In genomic region chr17:28911411-28912045, GRCh38 we compare ENCODE assay signal across 16 cellular contexts. TPM values are rescaled to one million over a fixed set of nuclear protein-coding genes. Genes with fewer than 3 reads are reported as not detected.
DNase-seq lines count a peak whose midpoint lies in the region; ATAC-seq, FAIRE-seq and TF ChIP-seq lines count a peak whose summit lies in the region.
"Had no signal": no experiment of that assay in that cellular context is flagged by ENCODE, and none has a peak within 500 bp of the region (broad histone marks: within the 10 kb centered on the region; RNA-seq: fewer than 3 reads in every experiment).

No MANE protein-coding gene starts in this region.

- no peak for TF ChIP-seq CTCF in H9 (conservative IDR thresholded peaks at IDR 0.05)
- no peak for TF ChIP-seq CTCF in K562 (IDR thresholded peaks at IDR 0.05 in 2 of 3, conservative IDR thresholded peaks at IDR 0.05 in 1 of 3; ENCODE audit: insufficient read depth in 2 of 3, low read depth in 1 of 3, low read length in 3 of 3)
- TF ChIP-seq CTCF in left lung (IDR thresholded peaks at IDR 0.05), result no peak

- TF ChIP-seq RAD21 in K562 (CRISPR knock-in tag; conservative IDR thresholded peaks at IDR 0.05 in 1 of 2, IDR thresholded peaks at IDR 0.05 in 1 of 2), result no peak

- DNase-seq in H9 (no peak), K562 (ENCODE audit: extremely low read depth in 1 of 4, low spot score in 3 of 4) (no peak), left lung (no peak), EL (no peak)
- DNase-seq in stimulated activated effector memory CD8-positive, alpha-beta T cell treated with anti-CD3 and anti-CD28 coated beads, Interleukin-12 subunit alpha, Interleukin-12 subunit beta, amount 100 ng/mL, for 72 hours (ENCODE audit: low spot score in 2 of 2), result no peak
- DNase-seq in activated naive CD8-positive, alpha-beta T cell treated with anti-CD3 and anti-CD28 coated beads for 36 hours, result no peak
- DNase-seq: COR-L47, DMS153, NCI-H1930, NCI-H2171, NCI-H446 treated with DMSO at 0.1 percent for 48 hours, NCI-H774 had no signal

- H3K23ac ChIP-seq in H9 (ENCODE audit: insufficient read length, low read depth, low read length), result no peak overlapping the region

- no peaks in the 10 kb centered on the region for H4K20me1 ChIP-seq in H9 (ENCODE audit: control insufficient read depth, insufficient read depth, insufficient read length)
- H4K20me1 ChIP-seq in K562 (replicated peaks; ENCODE audit: control insufficient read depth, insufficient read depth, low read length), result peaks cover 11% of the 10 kb centered on the region

- ATAC-seq in K562 (no peak), left lung (no peak), SK-N-SH treated with all-trans-retinoic acid at 6 μM for 48 hours (no peak)
- no peak for ATAC-seq in stimulated activated effector memory CD8-positive, alpha-beta T cell treated with anti-CD3 and anti-CD28 coated beads, Interleukin-12 subunit alpha, Interleukin-12 subunit beta, amount 100 ng/mL, for 72 hours
- ATAC-seq: Panc1 had no signal

- H2AK5ac ChIP-seq in H9 (ENCODE audit: insufficient read length, low read length), result no peak overlapping the region

- H3K27ac ChIP-seq in H9 (ENCODE audit: insufficient read length, low read depth, low read length) (no peak overlapping the region), K562 (ENCODE audit: extremely low read depth, low read depth, low read length) (peak overlapping the region; percentile 19; the same call in 1 of the 3 replicates), left lung (peak overlapping the region; percentile 20 to 34)
- H3K27ac ChIP-seq: A549, C4-2B had no signal

- peaks cover 95% of the 10 kb centered on the region for H3K36me3 ChIP-seq in K562 (ENCODE audit: control insufficient read depth, insufficient read depth, low read length)
- H3K36me3 ChIP-seq in left lung, result peaks cover 0 to 100% of the 10 kb centered on the region in 2 donors

- H3K79me1 ChIP-seq in H9 (ENCODE audit: insufficient read depth, low read depth, low read length, poor library complexity, severe bottlenecking), result no peaks in the 10 kb centered on the region

- no peaks in the 10 kb centered on the region for H3K27me3 Mint-ChIP-seq in H9 (ENCODE audit: low read depth)
- H3K27me3 Mint-ChIP-seq in activated naive CD8-positive, alpha-beta T cell treated with anti-CD3 and anti-CD28 coated beads for 36 hours, result no peaks in the 10 kb centered on the region

- no peak overlapping the region for H3T11ph ChIP-seq in H9 (ENCODE audit: low read length)

- H3K27me3 ChIP-seq in H9 (ENCODE audit: insufficient read depth, low read length) (no peaks in the 10 kb centered on the region), K562 (ENCODE audit: control insufficient read depth in 2 of 2, insufficient read depth in 2 of 2, low read length in 2 of 2) (no peaks in the 10 kb centered on the region), left lung (no peaks in the 10 kb centered on the region)

- no peaks in the 10 kb centered on the region for H3K23me2 ChIP-seq in H9 (ENCODE audit: insufficient read length, low read depth, low read length, poor library complexity, severe bottlenecking)

- FAIRE-seq in K562 (lab: Jason Lieb, UNC), result no peak

- H3K9me3 ChIP-seq in H9 (ENCODE audit: control insufficient read depth, low read depth, low read length) (no peaks in the 10 kb centered on the region), K562 (replicated peaks; ENCODE audit: control insufficient read depth, insufficient read depth, low read depth, low read length) (peaks cover 4% of the 10 kb centered on the region; the same call in 1 of the 2 replicates), left lung (no peaks in the 10 kb centered on the region)
- H3K9me3 ChIP-seq: A549 had no signal

- H3K56ac ChIP-seq in H9 (ENCODE audit: insufficient read length, low read depth, low read length), result no peak overlapping the region

- no peak overlapping the region for H3K18ac ChIP-seq in H9 (ENCODE audit: insufficient read length, low read depth, low read length)

- no peak overlapping the region for H4K5ac ChIP-seq in H9 (ENCODE audit: insufficient read length, low read depth, low read length)

- POLR2A ChIA-PET in K562 (lab: Yijun Ruan, JAX), result interaction anchor here (0.5 to 2.0 kb wide), 9 partner anchors 13 to 787 kb away, joined by 3 to 15 read pairs (median 4); partner anchors contain the start of genes BLTP2, FLOT2 and RPL23A

- H3K9me1 ChIP-seq in K562 (ENCODE audit: control insufficient read depth, insufficient read depth, low read length), result peaks cover 5% of the 10 kb centered on the region

- CTCF ChIA-PET in K562 (lab: Yijun Ruan, JAX; ENCODE audit: low intra/inter-chr PET ratio), result interaction anchor here (0.6 to 1.2 kb wide), 2 partner anchors 42 to 296 kb away, joined by 3 to 6 read pairs; no protein-coding TSS in a partner anchor

- H3K9me3 Mint-ChIP-seq in H9, result no peaks in the 10 kb centered on the region
- H3K9me3 Mint-ChIP-seq in stimulated activated effector memory CD8-positive, alpha-beta T cell treated with anti-CD3 and anti-CD28 coated beads, Interleukin-12 subunit alpha, Interleukin-12 subunit beta, amount 100 ng/mL, for 72 hours, result peaks cover 7% of the 10 kb centered on the region
- no peaks in the 10 kb centered on the region for H3K9me3 Mint-ChIP-seq in activated naive CD8-positive, alpha-beta T cell treated with anti-CD3 and anti-CD28 coated beads for 36 hours

- no peak overlapping the region for H2BK5ac ChIP-seq in H9 (ENCODE audit: insufficient read length, low read length)

- H2BK120ac ChIP-seq in H9 (ENCODE audit: low read depth, low read length, poor library complexity, severe bottlenecking), result no peak overlapping the region

- intact Hi-C loops in K562 (cut with micrococcal nuclease) (no loop called here), left lung (cut with DNase I) (no loop called here)

- H3K4me2 ChIP-seq in H9 (ENCODE audit: insufficient read depth, insufficient read length, low read length) (no peak overlapping the region), K562 (ENCODE audit: insufficient read depth, low read length) (no peak overlapping the region)
- H3K4me2 ChIP-seq: A549 had no signal

- H2AFZ ChIP-seq in H9 (ENCODE audit: low read length), result no peak overlapping the region
- no peak overlapping the region for H2AFZ ChIP-seq in K562 (ENCODE audit: low read depth, low read length)

- no peak for TF ChIP-seq POLR2A in K562 (conservative IDR thresholded peaks at IDR 0.05)

- H3K4ac ChIP-seq in H9 (ENCODE audit: low read depth, low read length), result no peak overlapping the region

- no peak overlapping the region for H3K4me3 Mint-ChIP-seq in H9
- no peak overlapping the region for H3K4me3 Mint-ChIP-seq in stimulated activated effector memory CD8-positive, alpha-beta T cell treated with anti-CD3 and anti-CD28 coated beads, Interleukin-12 subunit alpha, Interleukin-12 subunit beta, amount 100 ng/mL, for 72 hours
- H3K4me3 Mint-ChIP-seq in activated naive CD8-positive, alpha-beta T cell treated with anti-CD3 and anti-CD28 coated beads for 36 hours, result no peak overlapping the region

- no peak overlapping the region for H4K8ac ChIP-seq in H9 (replicated peaks; ENCODE audit: insufficient read length, low read depth, low read length)

- peaks cover 14 to 24% of the 10 kb centered on the region in 2 experiments for H3K4me1 Mint-ChIP-seq in H9
- H3K4me1 Mint-ChIP-seq in stimulated activated effector memory CD8-positive, alpha-beta T cell treated with anti-CD3 and anti-CD28 coated beads, Interleukin-12 subunit alpha, Interleukin-12 subunit beta, amount 100 ng/mL, for 72 hours, result peaks cover 10% of the 10 kb centered on the region
- H3K4me1 Mint-ChIP-seq in activated naive CD8-positive, alpha-beta T cell treated with anti-CD3 and anti-CD28 coated beads for 36 hours, result peaks cover 3% of the 10 kb centered on the region

- H3K4me1 ChIP-seq in H9 (ENCODE audit: insufficient read depth, low read length) (peaks cover 5% of the 10 kb centered on the region; the same call in 1 of the 2 replicates), K562 (replicated peaks in 1 of 2; ENCODE audit: control insufficient read depth in 2 of 2, insufficient read depth in 2 of 2, low read length in 2 of 2) (peaks cover 40 to 45% of the 10 kb centered on the region in 2 experiments), left lung (peaks cover 15 to 29% of the 10 kb centered on the region in 2 donors)

- TF ChIP-seq EP300 in K562 (IDR thresholded peaks at IDR 0.05; ENCODE audit: low read length), result no peak

- H2BK15ac ChIP-seq in H9 (ENCODE audit: low read depth, low read length), result no peak overlapping the region

- no peak overlapping the region for H2BK12ac ChIP-seq in H9 (ENCODE audit: insufficient read length, low read depth, low read length)

- BruUV-seq in K562 (replicated peaks; lab: Mats Ljungman, UMichigan), result no TSS peak

- H3K79me2 ChIP-seq in H9 (ENCODE audit: insufficient read depth, low read length) (no peaks in the 10 kb centered on the region), K562 (ENCODE audit: control insufficient read depth, insufficient read depth, low read length) (peaks cover 5% of the 10 kb centered on the region; the same call in 1 of the 3 replicates)

- H3K9ac ChIP-seq in H9 (ENCODE audit: extremely low read depth, insufficient read length, low read length), result no peak overlapping the region
- peak overlapping the region in 1 of 2 experiments; percentile 56; a peak in 1 of 4 replicates for H3K9ac ChIP-seq in K562 (ENCODE audit: insufficient read depth in 1 of 2, low read depth in 2 of 2, low read length in 2 of 2)

- in situ Hi-C loops in K562 (cut with MboI), result no loop called here

- WGBS in H9 (ENCODE audit: extremely low coverage, insufficient read length, low lambda C conversion rate), result no CpG with 5 or more reads among the region's 13 CpGs
- 83% methylated on average over 13 of the region's 13 CpGs for WGBS in K562 (ENCODE audit: insufficient coverage, low coverage, missing lambda C conversion rate)

- no peak overlapping the region for H2BK20ac ChIP-seq in H9 (ENCODE audit: low read depth, low read length, poor library complexity, severe bottlenecking)

- H3K27ac Mint-ChIP-seq in H9, result peak overlapping the region in 2 of 3 experiments; percentile 14 to 63; a peak in 2 of 7 replicates
- H3K27ac Mint-ChIP-seq in stimulated activated effector memory CD8-positive, alpha-beta T cell treated with anti-CD3 and anti-CD28 coated beads, Interleukin-12 subunit alpha, Interleukin-12 subunit beta, amount 100 ng/mL, for 72 hours, result peak overlapping the region; percentile 50
- H3K27ac Mint-ChIP-seq in activated naive CD8-positive, alpha-beta T cell treated with anti-CD3 and anti-CD28 coated beads for 36 hours, result no peak overlapping the region

- H4K91ac ChIP-seq in H9 (ENCODE audit: insufficient read length, low read depth, low read length), result no peak overlapping the region

- H3K14ac ChIP-seq in H9 (ENCODE audit: insufficient read depth, low read length), result no peak overlapping the region

- H3K4me3 ChIP-seq in K562, result no peak overlapping the region
- H3K4me3 ChIP-seq in left lung, result no peak overlapping the region
- H3K4me3 ChIP-seq: A549 had no signal

- H3K36me3 Mint-ChIP-seq in H9 (ENCODE audit: insufficient read depth in 1 of 3, low read depth in 3 of 3), result peaks cover 79 to 95% (median 93%) of the 10 kb centered on the region in 3 experiments
- H3K36me3 Mint-ChIP-seq in stimulated activated effector memory CD8-positive, alpha-beta T cell treated with anti-CD3 and anti-CD28 coated beads, Interleukin-12 subunit alpha, Interleukin-12 subunit beta, amount 100 ng/mL, for 72 hours, result peaks cover 96% of the 10 kb centered on the region
- peaks cover 27% of the 10 kb centered on the region for H3K36me3 Mint-ChIP-seq in activated naive CD8-positive, alpha-beta T cell treated with anti-CD3 and anti-CD28 coated beads for 36 hours

RNA-seq across cellular contexts. Expression of gene DHRS13, which starts 8.6 kb away (rescaled TPM):
- total RNA-seq in H9 (2021) (28.6 and 29.6 TPM in 2 replicates), K562 (2014; rRNA removed) (52.3 and 56.7 TPM in 2 replicates), K562 (2014; rRNA removed; fragmentation: Illumina TruSeq; extraction: Trizol) (21.5 and 25.2 TPM in 2 replicates), K562 (2015; rRNA removed; fragmentation: Illumina TruSeq; extraction: Trizol) (31.2 and 33.5 TPM in 2 replicates), K562 (2021) (39.5 and 42.4 TPM in 2 replicates), left lung (10 to 100 TPM in 1 of 2 donors, 1 to 10 TPM in 1; 8.8 to 16.9 TPM)
- total RNA-seq in K562 (2011; cell fraction: chromatin; rRNA removed; ENCODE audit: low replicate concordance), result 64.4 and 82.9 TPM in 2 replicates
- 76.9 and 79.7 TPM in 2 replicates for total RNA-seq in K562 (2011; cell fraction: nucleolus; rRNA removed)
- total RNA-seq in K562 (2011; cell fraction: nucleoplasm; rRNA removed), result 79.7 and 82.1 TPM in 2 replicates
- polyA plus RNA-seq in K562 (2011; rRNA removed) (26.9 and 36.3 TPM in 2 replicates), K562 (2014; fragmentation: Illumina TruSeq; extraction: Trizol) (30.2 and 32.3 TPM in 2 replicates), K562 (2014; fragmentation: Nextera tagmentation; extraction: Ambion mirVana) (under 1 TPM in 1 of 2 experiments, not detected in 1; 0.32 TPM), K562 (2014; rRNA removed) (44.9 and 53.3 TPM in 2 replicates)
- 40.5 and 70.4 TPM in 2 replicates for polyA plus RNA-seq in K562 (2011; cell fraction: cytosol; rRNA removed)
- polyA plus RNA-seq in K562 (2011; cell fraction: nucleus; rRNA removed), result 24.6 and 32.8 TPM in 2 replicates
- 19.4 and 24.0 TPM in 2 replicates for polyA plus RNA-seq in K562 (2012)
- 25.0 and 26.0 TPM in 2 replicates for polyA minus RNA-seq in K562 (2011; rRNA and poly(A)+ RNA removed)
- polyA minus RNA-seq in K562 (2011; cell fraction: cytosol; rRNA and poly(A)+ RNA removed), result 14.7 and 20.7 TPM in 2 replicates
- 16.6 and 16.9 TPM in 2 replicates for polyA minus RNA-seq in K562 (2011; cell fraction: nucleus; rRNA and poly(A)+ RNA removed)
- 10 to 100 TPM; 31.8 to 34.1 TPM for total RNA-seq in activated naive CD8-positive, alpha-beta T cell treated with anti-CD3 and anti-CD28 coated beads for 36 hours

RNA-seq across cellular contexts. Expression of gene FLOT2, which starts 14.0 kb away (rescaled TPM):
- total RNA-seq in H9 (2021), result 173 and 185 TPM in 2 replicates
- total RNA-seq in K562 (2011; cell fraction: chromatin; rRNA removed; ENCODE audit: low replicate concordance), result 71.3 and 104 TPM in 2 replicates
- 66.8 and 70.7 TPM in 2 replicates for total RNA-seq in K562 (2011; cell fraction: nucleolus; rRNA removed)
- total RNA-seq in K562 (2011; cell fraction: nucleoplasm; rRNA removed), result 69.2 and 74.4 TPM in 2 replicates
- 41.7 and 47.7 TPM in 2 replicates for total RNA-seq in K562 (2014; rRNA removed)
- total RNA-seq in K562 (2014; rRNA removed; fragmentation: Illumina TruSeq; extraction: Trizol), result 22.8 and 28.5 TPM in 2 replicates
- 38.1 and 40.6 TPM in 2 replicates for total RNA-seq in K562 (2015; rRNA removed; fragmentation: Illumina TruSeq; extraction: Trizol)
- total RNA-seq in K562 (2021), result 138 and 143 TPM in 2 replicates
- 90.8 and 99.7 TPM in 2 replicates for polyA plus RNA-seq in K562 (2011; rRNA removed)
- polyA plus RNA-seq in K562 (2011; cell fraction: cytosol; rRNA removed), result 118 and 151 TPM in 2 replicates
- 86.5 and 110 TPM in 2 replicates for polyA plus RNA-seq in K562 (2011; cell fraction: nucleus; rRNA removed)
- 106 and 168 TPM in 2 replicates for polyA plus RNA-seq in K562 (2012)
- polyA plus RNA-seq in K562 (2014; fragmentation: Illumina TruSeq; extraction: Trizol), result 87.8 and 95.5 TPM in 2 replicates
- 10 to 100 TPM; 17.5 to 30.1 TPM for polyA plus RNA-seq in K562 (2014; fragmentation: Nextera tagmentation; extraction: Ambion mirVana)
- 72.2 and 72.7 TPM in 2 replicates for polyA plus RNA-seq in K562 (2014; rRNA removed)
- 114 and 143 TPM in 2 replicates for polyA minus RNA-seq in K562 (2011; rRNA and poly(A)+ RNA removed)
- polyA minus RNA-seq in K562 (2011; cell fraction: cytosol; rRNA and poly(A)+ RNA removed), result 86.6 and 88.6 TPM in 2 replicates
- 16.2 and 18.3 TPM in 2 replicates for polyA minus RNA-seq in K562 (2011; cell fraction: nucleus; rRNA and poly(A)+ RNA removed)
- 100 to 1,000 TPM in 1 of 2 donors, 10 to 100 TPM in 1; 95.7 to 171 TPM for total RNA-seq in left lung
- total RNA-seq in activated naive CD8-positive, alpha-beta T cell treated with anti-CD3 and anti-CD28 coated beads for 36 hours, result 10 to 100 TPM; 56.2 to 65.2 TPM

RNA-seq across cellular contexts. Expression of gene PHF12, which starts 39.8 kb away (rescaled TPM):
- 62.1 and 68.5 TPM in 2 replicates for total RNA-seq in H9 (2021)
- total RNA-seq in K562 (2011; cell fraction: chromatin; rRNA removed; ENCODE audit: low replicate concordance), result 126 and 135 TPM in 2 replicates
- total RNA-seq in K562 (2011; cell fraction: nucleolus; rRNA removed), result 70.4 and 78.8 TPM in 2 replicates
- 90.9 and 130 TPM in 2 replicates for total RNA-seq in K562 (2011; cell fraction: nucleoplasm; rRNA removed)
- 17.7 and 18.7 TPM in 2 replicates for total RNA-seq in K562 (2014; rRNA removed)
- 8.2 and 8.3 TPM in 2 replicates for total RNA-seq in K562 (2014; rRNA removed; fragmentation: Illumina TruSeq; extraction: Trizol)
- 10.4 and 12.0 TPM in 2 replicates for total RNA-seq in K562 (2015; rRNA removed; fragmentation: Illumina TruSeq; extraction: Trizol)
- total RNA-seq in K562 (2021), result 24.0 and 31.3 TPM in 2 replicates
- 13.5 and 27.0 TPM in 2 replicates for polyA plus RNA-seq in K562 (2011; rRNA removed)
- 17.1 and 19.2 TPM in 2 replicates for polyA plus RNA-seq in K562 (2011; cell fraction: cytosol; rRNA removed)
- 115 and 157 TPM in 2 replicates for polyA plus RNA-seq in K562 (2011; cell fraction: nucleus; rRNA removed)
- 27.6 and 28.9 TPM in 2 replicates for polyA plus RNA-seq in K562 (2012)
- 19.9 and 21.4 TPM in 2 replicates for polyA plus RNA-seq in K562 (2014; fragmentation: Illumina TruSeq; extraction: Trizol)
- polyA plus RNA-seq in K562 (2014; fragmentation: Nextera tagmentation; extraction: Ambion mirVana), result 1 to 10 TPM in 1 of 2 experiments, under 1 TPM in 1; 0.82 to 1.1 TPM
- polyA plus RNA-seq in K562 (2014; rRNA removed), result 21.5 and 21.8 TPM in 2 replicates
- polyA minus RNA-seq in K562 (2011; rRNA and poly(A)+ RNA removed), result 18.1 and 18.7 TPM in 2 replicates
- 12.2 and 15.7 TPM in 2 replicates for polyA minus RNA-seq in K562 (2011; cell fraction: cytosol; rRNA and poly(A)+ RNA removed)
- 23.6 and 27.0 TPM in 2 replicates for polyA minus RNA-seq in K562 (2011; cell fraction: nucleus; rRNA and poly(A)+ RNA removed)
- total RNA-seq in left lung, result 10 to 100 TPM; 32.1 to 45.8 TPM
- 10 to 100 TPM; 41.4 to 45.7 TPM for total RNA-seq in activated naive CD8-positive, alpha-beta T cell treated with anti-CD3 and anti-CD28 coated beads for 36 hours

RNA-seq across cellular contexts. Expression of gene ERAL1, which starts 56.7 kb away (rescaled TPM):
- total RNA-seq in H9 (2021), result 61.7 and 67.8 TPM in 2 replicates
- total RNA-seq in K562 (2011; cell fraction: chromatin; rRNA removed; ENCODE audit: low replicate concordance), result 47.5 and 136 TPM in 2 replicates
- 90.7 and 91.3 TPM in 2 replicates for total RNA-seq in K562 (2011; cell fraction: nucleolus; rRNA removed)
- total RNA-seq in K562 (2011; cell fraction: nucleoplasm; rRNA removed), result 66.9 and 68.4 TPM in 2 replicates
- 65.2 and 82.2 TPM in 2 replicates for total RNA-seq in K562 (2014; rRNA removed)
- total RNA-seq in K562 (2014; rRNA removed; fragmentation: Illumina TruSeq; extraction: Trizol), result 35.9 and 37.5 TPM in 2 replicates
- total RNA-seq in K562 (2015; rRNA removed; fragmentation: Illumina TruSeq; extraction: Trizol), result 42.2 and 44.8 TPM in 2 replicates
- total RNA-seq in K562 (2021), result 97.5 and 98.3 TPM in 2 replicates
- polyA plus RNA-seq in K562 (2011; rRNA removed), result 123 and 132 TPM in 2 replicates
- 145 and 255 TPM in 2 replicates for polyA plus RNA-seq in K562 (2011; cell fraction: cytosol; rRNA removed)
- 106 and 137 TPM in 2 replicates for polyA plus RNA-seq in K562 (2011; cell fraction: nucleus; rRNA removed)
- 90.4 and 103 TPM in 2 replicates for polyA plus RNA-seq in K562 (2012)
- 143 and 149 TPM in 2 replicates for polyA plus RNA-seq in K562 (2014; fragmentation: Illumina TruSeq; extraction: Trizol)
- polyA plus RNA-seq in K562 (2014; fragmentation: Nextera tagmentation; extraction: Ambion mirVana), result 100 to 1,000 TPM; 306 to 351 TPM
- polyA plus RNA-seq in K562 (2014; rRNA removed), result 106 and 135 TPM in 2 replicates
- polyA minus RNA-seq in K562 (2011; rRNA and poly(A)+ RNA removed), result 74.6 and 135 TPM in 2 replicates
- 72.4 and 111 TPM in 2 replicates for polyA minus RNA-seq in K562 (2011; cell fraction: cytosol; rRNA and poly(A)+ RNA removed)
- polyA minus RNA-seq in K562 (2011; cell fraction: nucleus; rRNA and poly(A)+ RNA removed), result 45.1 and 67.7 TPM in 2 replicates
- 10 to 100 TPM; 30.0 to 33.4 TPM for total RNA-seq in left lung
- total RNA-seq in activated naive CD8-positive, alpha-beta T cell treated with anti-CD3 and anti-CD28 coated beads for 36 hours, result 10 to 100 TPM; 77.6 to 80.4 TPM
